Comparison of ENCODE assay signal across 1 cellular context in the genomic region with DNA sequence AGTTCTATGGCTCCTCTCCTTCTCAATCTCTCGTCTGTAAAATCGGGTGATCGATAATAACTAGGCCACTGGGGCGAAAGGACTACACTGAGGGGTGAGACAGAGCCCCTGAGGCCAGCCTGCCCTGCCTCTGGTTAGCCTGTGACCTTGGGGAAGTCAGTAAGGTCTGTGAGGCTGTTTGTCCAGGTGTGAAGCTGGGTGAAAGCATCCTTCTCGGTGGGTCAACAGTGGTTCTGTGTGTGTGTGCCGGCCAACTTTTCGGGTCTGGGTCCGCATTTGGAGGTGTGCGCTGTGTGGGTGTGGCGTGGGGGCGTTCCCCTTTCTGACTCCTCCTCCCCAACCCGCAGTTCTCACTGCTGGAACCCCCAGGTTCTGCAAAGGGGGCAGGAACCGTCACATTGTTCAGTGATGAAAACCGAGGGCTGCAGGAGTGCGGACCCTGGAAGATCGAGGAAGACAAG.
A peak's percentile ranks its signal among the peaks of the same experiment; 100 is the strongest.
TF ChIP-seq lines count a peak whose summit lies in the region.

No MANE protein-coding gene starts in this region.

TF ChIP-seq in K562, 482 proteins besides CTCF, POLR2A, EP300 and RAD21 (continued from another document and continues in another):
- 0 out of 2 replicates have a peak, but pooled peaks have one; percentile 39 for TF ChIP-seq GABPB1 (CRISPR knock-in tag; IDR thresholded peaks at IDR 0.05)
- TF ChIP-seq, protein P1, sequence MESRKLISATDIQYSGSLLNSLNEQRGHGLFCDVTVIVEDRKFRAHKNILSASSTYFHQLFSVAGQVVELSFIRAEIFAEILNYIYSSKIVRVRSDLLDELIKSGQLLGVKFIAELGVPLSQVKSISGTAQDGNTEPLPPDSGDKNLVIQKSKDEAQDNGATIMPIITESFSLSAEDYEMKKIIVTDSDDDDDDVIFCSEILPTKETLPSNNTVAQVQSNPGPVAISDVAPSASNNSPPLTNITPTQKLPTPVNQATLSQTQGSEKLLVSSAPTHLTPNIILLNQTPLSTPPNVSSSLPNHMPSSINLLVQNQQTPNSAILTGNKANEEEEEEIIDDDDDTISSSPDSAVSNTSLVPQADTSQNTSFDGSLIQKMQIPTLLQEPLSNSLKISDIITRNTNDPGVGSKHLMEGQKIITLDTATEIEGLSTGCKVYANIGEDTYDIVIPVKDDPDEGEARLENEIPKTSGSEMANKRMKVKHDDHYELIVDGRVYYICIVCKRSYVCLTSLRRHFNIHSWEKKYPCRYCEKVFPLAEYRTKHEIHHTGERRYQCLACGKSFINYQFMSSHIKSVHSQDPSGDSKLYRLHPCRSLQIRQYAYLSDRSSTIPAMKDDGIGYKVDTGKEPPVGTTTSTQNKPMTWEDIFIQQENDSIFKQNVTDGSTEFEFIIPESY (CRISPR knock-in tag; IDR thresholded peaks at IDR 0.05), result peak; percentile 51; the same call in 1 of the 2 replicates
- no peak for TF ChIP-seq RBM14 (IDR thresholded peaks at IDR 0.05; ENCODE audit: borderline replicate concordance, insufficient read depth, low read depth, low read length)
- TF ChIP-seq ARID4B (CRISPR knock-in tag; IDR thresholded peaks at IDR 0.05), result 0 out of 2 replicates have a peak, but pooled peaks have one; percentile 2
- TF ChIP-seq ELF2 (CRISPR knock-in tag; IDR thresholded peaks at IDR 0.05), result 0 out of 2 replicates have a peak, but pooled peaks have one; percentile 16
- no peak for TF ChIP-seq RBFOX2 (IDR thresholded peaks at IDR 0.05; ENCODE audit: low read depth, low read length)
- 0 out of 2 replicates have a peak, but pooled peaks have one; percentile 13 for TF ChIP-seq ZNF311 (CRISPR knock-in tag; IDR thresholded peaks at IDR 0.05)
- no peak for TF ChIP-seq MTA3 (IDR thresholded peaks at IDR 0.05; ENCODE audit: borderline replicate concordance)
- TF ChIP-seq TBP (optimal IDR thresholded peaks at IDR 0.05; ENCODE audit: low read depth, low read length), result peak; percentile 64
- TF ChIP-seq, protein P2, sequence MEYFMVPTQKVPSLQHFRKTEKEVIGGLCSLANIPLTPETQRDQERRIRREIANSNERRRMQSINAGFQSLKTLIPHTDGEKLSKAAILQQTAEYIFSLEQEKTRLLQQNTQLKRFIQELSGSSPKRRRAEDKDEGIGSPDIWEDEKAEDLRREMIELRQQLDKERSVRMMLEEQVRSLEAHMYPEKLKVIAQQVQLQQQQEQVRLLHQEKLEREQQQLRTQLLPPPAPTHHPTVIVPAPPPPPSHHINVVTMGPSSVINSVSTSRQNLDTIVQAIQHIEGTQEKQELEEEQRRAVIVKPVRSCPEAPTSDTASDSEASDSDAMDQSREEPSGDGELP (CRISPR knock-in tag; IDR thresholded peaks at IDR 0.05; ENCODE audit: borderline replicate concordance), result 0 out of 2 replicates have a peak, but pooled peaks have one; percentile 13
- peak; percentile 50; the same call in 1 of the 2 replicates for TF ChIP-seq POLR2AphosphoS5 (IDR thresholded peaks at IDR 0.05; ENCODE audit: control insufficient read depth, insufficient read depth, low read depth, low read length)
- TF ChIP-seq MEF2D (tag; conservative IDR thresholded peaks at IDR 0.05; ENCODE audit: low read depth), result no peak
- no peak for TF ChIP-seq CREB1 (IDR thresholded peaks at IDR 0.05)
- no peak for TF ChIP-seq CREB1 (CRISPR knock-in tag; IDR thresholded peaks at IDR 0.05)
- TF ChIP-seq KLF13 (tag; IDR thresholded peaks at IDR 0.05; ENCODE audit: borderline replicate concordance, low read depth), result peak; percentile 22; the same call in 1 of the 2 replicates
- peak in 1 of 3 experiments; percentile 14 for TF ChIP-seq YY1 (IDR thresholded peaks at IDR 0.05; ENCODE audit: borderline replicate concordance in 1 of 3, control insufficient read depth in 1 of 3, extremely low read depth in 1 of 3, insufficient read depth in 3 of 3, insufficient read length in 1 of 3, insufficient replicate concordance in 2 of 3, low read depth in 1 of 3, low read length in 2 of 3)
- TF ChIP-seq, protein P3, sequence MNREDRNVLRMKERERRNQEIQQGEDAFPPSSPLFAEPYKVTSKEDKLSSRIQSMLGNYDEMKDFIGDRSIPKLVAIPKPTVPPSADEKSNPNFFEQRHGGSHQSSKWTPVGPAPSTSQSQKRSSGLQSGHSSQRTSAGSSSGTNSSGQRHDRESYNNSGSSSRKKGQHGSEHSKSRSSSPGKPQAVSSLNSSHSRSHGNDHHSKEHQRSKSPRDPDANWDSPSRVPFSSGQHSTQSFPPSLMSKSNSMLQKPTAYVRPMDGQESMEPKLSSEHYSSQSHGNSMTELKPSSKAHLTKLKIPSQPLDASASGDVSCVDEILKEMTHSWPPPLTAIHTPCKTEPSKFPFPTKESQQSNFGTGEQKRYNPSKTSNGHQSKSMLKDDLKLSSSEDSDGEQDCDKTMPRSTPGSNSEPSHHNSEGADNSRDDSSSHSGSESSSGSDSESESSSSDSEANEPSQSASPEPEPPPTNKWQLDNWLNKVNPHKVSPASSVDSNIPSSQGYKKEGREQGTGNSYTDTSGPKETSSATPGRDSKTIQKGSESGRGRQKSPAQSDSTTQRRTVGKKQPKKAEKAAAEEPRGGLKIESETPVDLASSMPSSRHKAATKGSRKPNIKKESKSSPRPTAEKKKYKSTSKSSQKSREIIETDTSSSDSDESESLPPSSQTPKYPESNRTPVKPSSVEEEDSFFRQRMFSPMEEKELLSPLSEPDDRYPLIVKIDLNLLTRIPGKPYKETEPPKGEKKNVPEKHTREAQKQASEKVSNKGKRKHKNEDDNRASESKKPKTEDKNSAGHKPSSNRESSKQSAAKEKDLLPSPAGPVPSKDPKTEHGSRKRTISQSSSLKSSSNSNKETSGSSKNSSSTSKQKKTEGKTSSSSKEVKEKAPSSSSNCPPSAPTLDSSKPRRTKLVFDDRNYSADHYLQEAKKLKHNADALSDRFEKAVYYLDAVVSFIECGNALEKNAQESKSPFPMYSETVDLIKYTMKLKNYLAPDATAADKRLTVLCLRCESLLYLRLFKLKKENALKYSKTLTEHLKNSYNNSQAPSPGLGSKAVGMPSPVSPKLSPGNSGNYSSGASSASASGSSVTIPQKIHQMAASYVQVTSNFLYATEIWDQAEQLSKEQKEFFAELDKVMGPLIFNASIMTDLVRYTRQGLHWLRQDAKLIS (CRISPR knock-in tag; IDR thresholded peaks at IDR 0.05), result no peak
- TF ChIP-seq SPI1 (IDR thresholded peaks at IDR 0.05; ENCODE audit: borderline replicate concordance, low read depth, low read length), result peak; percentile 66
- TF ChIP-seq ELK3 (CRISPR knock-in tag; IDR thresholded peaks at IDR 0.05), result no peak
- TF ChIP-seq SUPT5H (IDR thresholded peaks at IDR 0.05), result no peak; the same call in 1 of the 2 replicates
- TF ChIP-seq LEF1 (IDR thresholded peaks at IDR 0.05), result 0 out of 2 replicates have a peak, but pooled peaks have one; percentile 13
- TF ChIP-seq ZBTB7A (IDR thresholded peaks at IDR 0.05; ENCODE audit: borderline replicate concordance, control insufficient read depth, low read depth, low read length), result peak; percentile 46; the same call in 1 of the 2 replicates
- TF ChIP-seq, protein P4, sequence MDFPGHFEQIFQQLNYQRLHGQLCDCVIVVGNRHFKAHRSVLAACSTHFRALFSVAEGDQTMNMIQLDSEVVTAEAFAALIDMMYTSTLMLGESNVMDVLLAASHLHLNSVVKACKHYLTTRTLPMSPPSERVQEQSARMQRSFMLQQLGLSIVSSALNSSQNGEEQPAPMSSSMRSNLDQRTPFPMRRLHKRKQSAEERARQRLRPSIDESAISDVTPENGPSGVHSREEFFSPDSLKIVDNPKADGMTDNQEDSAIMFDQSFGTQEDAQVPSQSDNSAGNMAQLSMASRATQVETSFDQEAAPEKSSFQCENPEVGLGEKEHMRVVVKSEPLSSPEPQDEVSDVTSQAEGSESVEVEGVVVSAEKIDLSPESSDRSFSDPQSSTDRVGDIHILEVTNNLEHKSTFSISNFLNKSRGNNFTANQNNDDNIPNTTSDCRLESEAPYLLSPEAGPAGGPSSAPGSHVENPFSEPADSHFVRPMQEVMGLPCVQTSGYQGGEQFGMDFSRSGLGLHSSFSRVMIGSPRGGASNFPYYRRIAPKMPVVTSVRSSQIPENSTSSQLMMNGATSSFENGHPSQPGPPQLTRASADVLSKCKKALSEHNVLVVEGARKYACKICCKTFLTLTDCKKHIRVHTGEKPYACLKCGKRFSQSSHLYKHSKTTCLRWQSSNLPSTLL (IDR thresholded peaks at IDR 0.05), result no peak
